Comparison of ENCODE assay signal across 9 cellular contexts in the genomic region with DNA sequence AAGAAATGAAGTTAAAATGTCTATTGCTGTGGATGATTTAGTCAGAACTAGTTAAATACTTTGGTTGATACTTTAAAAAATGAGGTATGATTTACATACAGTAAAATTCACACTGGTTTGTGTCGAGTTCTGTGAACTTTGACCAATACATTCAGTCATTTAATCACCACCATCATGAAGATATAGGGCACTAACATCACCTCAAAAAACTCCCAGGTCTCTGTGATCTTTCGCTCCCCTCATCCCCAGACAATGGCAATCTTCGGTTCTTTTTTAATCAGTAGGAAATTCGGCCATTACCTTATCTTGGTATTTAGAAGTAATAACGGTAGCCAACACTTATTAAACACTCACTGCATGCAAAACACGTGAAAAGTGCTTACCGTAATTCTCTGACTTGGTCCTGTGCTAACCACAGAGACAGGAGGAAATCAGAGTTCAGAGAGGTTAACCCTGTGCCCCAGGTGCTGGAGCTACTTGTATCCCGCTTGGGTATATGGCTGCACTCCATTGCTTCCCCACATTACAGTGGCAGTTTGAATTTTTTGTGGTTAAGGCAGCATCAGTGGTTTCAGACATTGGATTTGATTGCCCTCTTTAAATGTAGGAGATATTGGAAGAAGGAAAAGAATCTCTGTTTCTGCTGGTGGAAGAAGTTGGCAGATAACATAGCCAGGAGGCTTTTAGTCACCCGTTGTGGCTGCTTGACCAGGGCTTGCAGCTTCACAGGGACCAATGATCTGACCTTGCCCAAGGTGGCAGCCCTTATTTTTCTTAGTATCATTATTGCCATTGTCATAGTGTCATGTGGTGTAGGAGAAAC. TPM values are rescaled to one million over a fixed set of nuclear protein-coding genes. Genes with fewer than 3 reads are reported as not detected.
DNase-seq lines count a peak whose midpoint lies in the region; ATAC-seq and TF ChIP-seq lines count a peak whose summit lies in the region.
"Had no signal": no experiment of that assay in that cellular context is flagged by ENCODE, and none has a peak within 500 bp of the region (broad histone marks: within the 10 kb centered on the region; RNA-seq: fewer than 3 reads in every experiment).

No MANE protein-coding gene starts in this region.

- peak overlapping the region; percentile 97 for H3K4me3 Mint-ChIP-seq in T-helper 2 cell treated with Interferon-gamma antibody and Interleukin-4, amounts not matched to agents 5 μg/mL and 100 μg/mL, for 36 hours

- ATAC-seq in HG02852 (IDR thresholded peaks at IDR 0.05; ENCODE audit: unreplicated experiment): peak; percentile 38
- peak in 2 of 4 donors; percentile 25 to 33 for ATAC-seq in psoas muscle

- TF ChIP-seq CTCF in psoas muscle (IDR thresholded peaks at IDR 0.05): no peak
- TF ChIP-seq CTCF in prostate gland (IDR thresholded peaks at IDR 0.05): no peak

- H3K27me3 ChIP-seq in psoas muscle (ENCODE audit: insufficient read depth in 3 of 3, low read length in 2 of 3): no peaks in the 10 kb centered on the region
- no peaks in the 10 kb centered on the region for H3K27me3 ChIP-seq in prostate gland (replicated peaks; ENCODE audit: insufficient read depth)

- peaks cover 21% of the 10 kb centered on the region for H3K36me3 Mint-ChIP-seq in T-helper 2 cell treated with Interferon-gamma antibody and Interleukin-4, amounts not matched to agents 5 μg/mL and 100 μg/mL, for 36 hours (ENCODE audit: low read depth)

- WGBS in psoas muscle, 3 donors: 60 to 74% (median 64%) methylated on average over 9 of the region's 9 CpGs
- 84% methylated on average over 9 of the region's 9 CpGs for WGBS in prostate gland

- no peaks in the 10 kb centered on the region for H3K27me3 Mint-ChIP-seq in T-helper 2 cell treated with Interferon-gamma antibody and Interleukin-4, amounts not matched to agents 5 μg/mL and 100 μg/mL, for 36 hours (ENCODE audit: low read depth)

- DNase-seq in NCI-H2029 treated with DMSO at 0.1 percent for 48 hours (lab: John Stamatoyannopoulos, UW) (peak; percentile 41), NCI-H2029 (lab: John Stamatoyannopoulos, UW) (no peak), psoas muscle (no peak), amniotic stem cell (lab: John Stamatoyannopoulos, UW) (no peak), prostate gland (ENCODE audit: low spot score) (no peak), HT-29 (ENCODE audit: low spot score) (no peak)
- no peak for DNase-seq in T-helper 2 cell treated with Interferon-gamma antibody and Interleukin-4, amounts not matched to agents 5 μg/mL and 100 μg/mL, for 36 hours (ENCODE audit: low spot score)

- intact Hi-C loops in psoas muscle (cut with DNase I): no loop called here
- intact Hi-C loops in prostate gland (cut with DNase I): loop anchor here (10.0 kb wide), 1 partner anchor 346 kb away; no protein-coding TSS in a partner anchor

- H3K4me3 ChIP-seq in psoas muscle: peak overlapping the region; percentile 37
- H3K4me3 ChIP-seq in prostate gland: no peak overlapping the region

- peak overlapping the region; percentile 88 for H3K27ac Mint-ChIP-seq in T-helper 2 cell treated with Interferon-gamma antibody and Interleukin-4, amounts not matched to agents 5 μg/mL and 100 μg/mL, for 36 hours

- H3K36me3 ChIP-seq in psoas muscle (ENCODE audit: insufficient read depth in 1 of 2, low read depth in 1 of 2) (no peaks in the 10 kb centered on the region), prostate gland (no peaks in the 10 kb centered on the region)

- no peak for TF ChIP-seq POLR2A in prostate gland (IDR thresholded peaks at IDR 0.05)

- no peaks in the 10 kb centered on the region for H3K9me3 Mint-ChIP-seq in T-helper 2 cell treated with Interferon-gamma antibody and Interleukin-4, amounts not matched to agents 5 μg/mL and 100 μg/mL, for 36 hours

- no peaks in the 10 kb centered on the region for H3K9me3 ChIP-seq in psoas muscle
- H3K9me3 ChIP-seq in prostate gland: no peaks in the 10 kb centered on the region

- peaks cover 78% of the 10 kb centered on the region for H3K4me1 ChIP-seq in psoas muscle
- no peaks in the 10 kb centered on the region for H3K4me1 ChIP-seq in prostate gland (replicated peaks)

- peak overlapping the region; percentile 51 for H3K27ac ChIP-seq in psoas muscle
- H3K27ac ChIP-seq in prostate gland: no peak overlapping the region
- H3K27ac ChIP-seq: 22Rv1 had no signal

- peaks cover 62% of the 10 kb centered on the region for H3K4me1 Mint-ChIP-seq in T-helper 2 cell treated with Interferon-gamma antibody and Interleukin-4, amounts not matched to agents 5 μg/mL and 100 μg/mL, for 36 hours (ENCODE audit: low read depth)

RNA-seq across cellular contexts. Expression of a gene that starts 4.2 kb away (rescaled TPM):
- 10 to 100 TPM; 16.4 to 32.7 (median 23.5) TPM for total RNA-seq in psoas muscle
- polyA plus RNA-seq in psoas muscle: 10 to 100 TPM in 2 of 3 donors, 1 to 10 TPM in 1; 4.2 to 23.2 (median 14.0) TPM
- 10 to 100 TPM in 1 of 2 donors, 1 to 10 TPM in 1; 5.3 to 14.5 TPM for total RNA-seq in prostate gland
- total RNA-seq in HT-29 (2014; rRNA removed; shearing (Covaris generic)): 2.5 and 3.0 TPM in 2 replicates
